ENCODE assay signal across 8 cellular contexts in genomic region chr14:64501326-64502171, GRCh38. TPM values are rescaled to one million over a fixed set of nuclear protein-coding genes. Genes with fewer than 3 reads are reported as not detected.
DNase-seq lines count a peak whose midpoint lies in the region; ATAC-seq, FAIRE-seq and TF ChIP-seq lines count a peak whose summit lies in the region.

No MANE protein-coding gene starts in this region.

- no peaks in the 10 kb centered on the region for H3K9me2 ChIP-seq in Loucy (replicated peaks; ENCODE audit: low read depth, low read length)
- no peaks in the 10 kb centered on the region for H3K9me2 ChIP-seq in hepatocyte (replicated peaks; ENCODE audit: insufficient read depth)

- H3K4me1 Mint-ChIP-seq in activated naive CD8-positive, alpha-beta T cell treated with anti-CD3 and anti-CD28 coated beads, Interleukin-2, amount 50 U/mL, for 24 hours = peaks cover 60% of the 10 kb centered on the region

- peak overlapping the region; percentile 98 for H3K9ac ChIP-seq in Loucy (ENCODE audit: low read depth, low read length, poor library complexity, severe bottlenecking)

- H3K27ac ChIP-seq in hepatocyte = peak overlapping the region; percentile 100
- peak overlapping the region; percentile 67 to 100 for H3K27ac ChIP-seq in small intestine (ENCODE audit: low read depth in 1 of 2, low read length in 1 of 2)

- H4K20me1 ChIP-seq in Loucy (ENCODE audit: insufficient read depth, low read length, poor library complexity, severe bottlenecking) (peaks cover 47% of the 10 kb centered on the region), hepatocyte (ENCODE audit: insufficient read depth, poor library complexity, severe bottlenecking) (peaks cover 13% of the 10 kb centered on the region)

- peak overlapping the region; percentile 95 for H3K27ac Mint-ChIP-seq in activated naive CD8-positive, alpha-beta T cell treated with anti-CD3 and anti-CD28 coated beads, Interleukin-2, amount 50 U/mL, for 24 hours

- peaks cover 10% of the 10 kb centered on the region; the same call in 1 of the 2 replicates for H3F3A ChIP-seq in Loucy (ENCODE audit: low read depth)

- H3K4me2 ChIP-seq in Loucy (ENCODE audit: low read depth, low read length, poor library complexity, severe bottlenecking) (peak overlapping the region; percentile 99), hepatocyte (peak overlapping the region; percentile 90)

- H3K4me3 ChIP-seq in Loucy (ENCODE audit: low read length, poor library complexity, severe bottlenecking) (peak overlapping the region; percentile 80), hepatocyte (peak overlapping the region; percentile 2), small intestine (ENCODE audit: low read depth in 1 of 2, low read length in 2 of 2) (peak overlapping the region; percentile 4 to 8)

- H3K4me1 ChIP-seq in Loucy (ENCODE audit: insufficient read depth, low read length, poor library complexity, severe bottlenecking) (peaks cover 50% of the 10 kb centered on the region), hepatocyte (ENCODE audit: insufficient read depth) (peaks cover 35% of the 10 kb centered on the region), small intestine (ENCODE audit: control insufficient read depth in 2 of 2, insufficient read depth in 1 of 2, low read depth in 1 of 2, low read length in 1 of 2) (peaks cover 4 to 17% of the 10 kb centered on the region in 2 donors)

- peaks cover 35% of the 10 kb centered on the region for H3K36me3 Mint-ChIP-seq in activated naive CD8-positive, alpha-beta T cell treated with anti-CD3 and anti-CD28 coated beads, Interleukin-2, amount 50 U/mL, for 24 hours (ENCODE audit: low read depth)

- ATAC-seq in activated naive CD8-positive, alpha-beta T cell treated with anti-CD3 and anti-CD28 coated beads, Interleukin-2, amount 50 U/mL, for 24 hours = no peak
- ATAC-seq in GM18498 (IDR thresholded peaks at IDR 0.05; ENCODE audit: unreplicated experiment) (no peak), HG02973 (IDR thresholded peaks at IDR 0.05; ENCODE audit: unreplicated experiment) (no peak)

- H3K36me3 ChIP-seq in Loucy (ENCODE audit: insufficient read depth, low read length) = no peaks in the 10 kb centered on the region
- no peaks in the 10 kb centered on the region for H3K36me3 ChIP-seq in hepatocyte (replicated peaks; ENCODE audit: insufficient read depth, low read depth)
- no peaks in the 10 kb centered on the region for H3K36me3 ChIP-seq in small intestine (ENCODE audit: control insufficient read depth in 2 of 2, insufficient read depth in 2 of 2, low read length in 2 of 2)

- no peaks in the 10 kb centered on the region for H3K27me3 Mint-ChIP-seq in activated naive CD8-positive, alpha-beta T cell treated with anti-CD3 and anti-CD28 coated beads, Interleukin-2, amount 50 U/mL, for 24 hours

- H3K79me2 ChIP-seq in Loucy (ENCODE audit: insufficient read depth, low read length) (peaks cover 72% of the 10 kb centered on the region), hepatocyte (peaks cover 52% of the 10 kb centered on the region)

- H3K9me3 ChIP-seq in Loucy (ENCODE audit: insufficient read depth, low read depth, low read length) = no peaks in the 10 kb centered on the region
- no peaks in the 10 kb centered on the region for H3K9me3 ChIP-seq in hepatocyte (ENCODE audit: low read depth)
- H3K9me3 ChIP-seq in small intestine (ENCODE audit: control insufficient read depth, low read depth) = no peaks in the 10 kb centered on the region

- no peaks in the 10 kb centered on the region for H3K27me3 ChIP-seq in Loucy (ENCODE audit: insufficient read depth, low read length, poor library complexity, severe bottlenecking)
- H3K27me3 ChIP-seq in hepatocyte = no peaks in the 10 kb centered on the region
- H3K27me3 ChIP-seq in small intestine (ENCODE audit: control insufficient read depth in 2 of 2, insufficient read depth in 2 of 2, low read length in 2 of 2) = no peaks in the 10 kb centered on the region

- 25% methylated on average over 8 of the region's 8 CpGs for WGBS in hepatocyte (ENCODE audit: low lambda C conversion rate, missing lambda C conversion rate)
- 19 to 28% (median 21%) methylated on average over 8 of the region's 8 CpGs for WGBS in small intestine, 3 donors

- FAIRE-seq in small intestine (lab: Jason Lieb, UNC) = no peak

- H3K4me3 Mint-ChIP-seq in activated naive CD8-positive, alpha-beta T cell treated with anti-CD3 and anti-CD28 coated beads, Interleukin-2, amount 50 U/mL, for 24 hours = peak overlapping the region; percentile 95

- H2AFZ ChIP-seq in Loucy (ENCODE audit: low read length) (no peak overlapping the region), hepatocyte (no peak overlapping the region)

- TF ChIP-seq CTCF in Loucy (conservative IDR thresholded peaks at IDR 0.05; ENCODE audit: low read length) (no peak; the same call in 1 of the 2 replicates), hepatocyte (IDR thresholded peaks at IDR 0.05; ENCODE audit: poor library complexity) (no peak)

- no peaks in the 10 kb centered on the region for H3K9me3 Mint-ChIP-seq in activated naive CD8-positive, alpha-beta T cell treated with anti-CD3 and anti-CD28 coated beads, Interleukin-2, amount 50 U/mL, for 24 hours

- peak; percentile 75 for DNase-seq in ELR (ENCODE audit: low read depth)
- DNase-seq in activated naive CD8-positive, alpha-beta T cell treated with anti-CD3 and anti-CD28 coated beads, Interleukin-2, amount 50 U/mL, for 24 hours = peak; percentile 11
- peak; percentile 71 for DNase-seq in hepatocyte (ENCODE audit: low spot score)
- DNase-seq in small intestine = peak; percentile 45
- no peak for DNase-seq in NCI-H524 treated with DMSO at 0.1 percent for 48 hours (lab: John Stamatoyannopoulos, UW)

RNA-seq across cellular contexts. Expression of gene ZBTB25, which starts 2.1 kb away (rescaled TPM):
- 7.2 and 8.4 TPM in 2 replicates for total RNA-seq in hepatocyte
- polyA plus RNA-seq in hepatocyte (7.0 and 8.4 TPM in 2 replicates), small intestine (1 to 10 TPM in 1 of 3 donors, under 1 TPM in 2; 0.81 to 2.5 (median 0.89) TPM)

RNA-seq across cellular contexts. Expression of gene ZBTB1, which starts 3.0 kb away (rescaled TPM):
- 60.4 and 65.3 TPM in 2 replicates for total RNA-seq in hepatocyte
- polyA plus RNA-seq in hepatocyte (23.6 and 30.3 TPM in 2 replicates), small intestine (10 to 100 TPM in 1 of 3 donors, 1 to 10 TPM in 2; 6.2 to 13.2 (median 8.5) TPM)

RNA-seq across cellular contexts. Expression of gene AKAP5, which starts 36.2 kb away (rescaled TPM):
- 7.8 and 9.4 TPM in 2 replicates for total RNA-seq in hepatocyte
- 0.60 and 1.4 TPM in 2 replicates for polyA plus RNA-seq in hepatocyte
- under 1 TPM; 0.27 to 0.67 (median 0.49) TPM for polyA plus RNA-seq in small intestine

RNA-seq across cellular contexts. Expression of gene HSPA2, which starts 39.0 kb away (rescaled TPM):
- 0.93 and 3.3 TPM in 2 replicates for total RNA-seq in hepatocyte
- 2.9 and 5.0 TPM in 2 replicates for polyA plus RNA-seq in hepatocyte
- polyA plus RNA-seq in small intestine = 10 to 100 TPM in 1 of 3 donors, 1 to 10 TPM in 2; 1.4 to 10.6 (median 1.8) TPM

RNA-seq across cellular contexts. Expression of gene PPP1R36, which starts 48.2 kb away (rescaled TPM):
- total RNA-seq in hepatocyte = 0.20 and 0.23 TPM in 2 replicates
- polyA plus RNA-seq in hepatocyte (0.11 TPM in 1 of 2 replicates, not detected in the other), small intestine (1 to 10 TPM; 3.3 to 7.8 (median 6.5) TPM)

Comparison
In these comparisons a context has a peak if more than half of its experiments do, and no peak if none do; other contexts are left out.
1. H3K4me3 ChIP-seq: peak in every context shown above with its lines; median percentile 80 in Loucy; 6 in small intestine; 2 in hepatocyte.